ENCODE assay signal across 29 cellular contexts in the genomic region with DNA sequence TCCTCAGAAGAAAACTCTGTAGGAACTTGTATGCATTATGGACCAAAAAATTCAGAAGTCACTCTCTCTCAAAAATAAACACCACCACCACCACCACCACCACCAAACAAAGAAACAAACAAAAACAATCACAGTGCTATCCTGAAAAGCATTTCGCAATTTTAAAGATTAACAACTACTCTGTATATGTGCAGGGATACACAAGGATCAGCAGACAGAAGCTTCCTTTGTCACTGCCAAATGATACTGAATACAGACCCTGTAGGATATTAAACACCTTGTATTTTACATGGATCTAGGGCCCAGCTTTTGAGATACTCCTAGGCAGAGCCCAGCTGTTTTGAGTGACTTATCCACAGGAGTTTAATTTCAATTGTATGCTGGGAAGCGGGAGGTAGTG.
"Had no signal": no experiment of that assay in that cellular context is flagged by ENCODE, and none has a peak within 500 bp of the region (broad histone marks: within the 10 kb centered on the region; RNA-seq: fewer than 3 reads in every experiment).

No MANE protein-coding gene starts in this region.

- H3K27ac Mint-ChIP-seq: dendritic cell treated with granulocyte-macrophage colony-stimulating factor and Interleukin-4, amounts not matched to agents 40 ng/mL and 50 ng/mL, for 4 days; endodermal cell had no signal

- H3K9ac ChIP-seq: parathyroid adenoma had no signal

- H3K27ac ChIP-seq: colonic mucosa, epithelial cell of prostate, gastrocnemius medialis, lower lobe of right lung, parathyroid adenoma, prostate gland, right atrium auricular region, thoracic aorta, tibial nerve, upper lobe of right lung, uterus had no signal

- ATAC-seq: esophagus mucosa; gastrocnemius medialis; left ventricle myocardium superior; lower lobe of right lung; mucosa of descending colon; natural killer cell treated with Interleukin-12 subunit alpha and Interleukin-12 subunit beta and Interleukin-15 and Interleukin-18, amount 100 ng/mL, for 72 hours; sciatic nerve; stimulated activated memory B cell treated with anti-CD40 and anti-IgM and Interleukin-4, amounts not matched to agents 10 μg/mL and 1 μg/mL and 100 μg/mL, for 72 hours; stimulated activated naive CD8-positive, alpha-beta T cell treated with anti-CD3 and anti-CD28 coated beads, Interleukin-15, Interleukin-2, amounts not matched to agents 100 U/mL and 50 U/mL, for 24 hours; upper lobe of right lung had no signal

- H3K36me3 ChIP-seq: colonic mucosa, gastrocnemius medialis, lower lobe of right lung, prostate gland, right atrium auricular region, thoracic aorta, tibial nerve, upper lobe of right lung, uterus had no signal

- H3K27me3 ChIP-seq: colonic mucosa, gastrocnemius medialis, right atrium auricular region, tibial nerve, upper lobe of right lung, uterus had no signal

- FAIRE-seq: keratinocyte had no signal

- H3K9me3 ChIP-seq: colonic mucosa, gastrocnemius medialis, prostate gland, upper lobe of right lung, uterus had no signal

- H3K4me3 Mint-ChIP-seq: dendritic cell treated with granulocyte-macrophage colony-stimulating factor and Interleukin-4, amounts not matched to agents 40 ng/mL and 50 ng/mL, for 4 days; endodermal cell; natural killer cell treated with Interleukin-12 subunit alpha and Interleukin-12 subunit beta and Interleukin-15 and Interleukin-18, amount 100 ng/mL, for 72 hours; neural crest cell; stimulated activated memory B cell treated with anti-CD40 and anti-IgM and Interleukin-4, amounts not matched to agents 10 μg/mL and 1 μg/mL and 100 μg/mL, for 72 hours had no signal

- H3K4me3 ChIP-seq: colonic mucosa, gastrocnemius medialis, lower lobe of right lung, mucosa of descending colon, prostate gland, right atrium auricular region, thoracic aorta, tibial nerve, upper lobe of right lung, uterus had no signal

- DNase-seq: colonic mucosa; effector CD8-positive, alpha-beta T cell; endodermal cell; foreskin fibroblast; gastrocnemius medialis; head of caudate nucleus; left ventricle myocardium superior; lower lobe of right lung; mucosa of descending colon; naive B cell; stimulated activated CD4-positive, alpha-beta T cell treated with anti-CD3 and anti-CD28 coated beads, Interleukin-2, amount 100 ng/mL, for 24 hours; stimulated activated CD4-positive, alpha-beta T cell treated with anti-CD3 and anti-CD28 coated beads, Interleukin-4, amount 100 ng/mL, for 24 hours; stimulated activated naive CD8-positive, alpha-beta T cell treated with anti-CD3 and anti-CD28 coated beads, Interleukin-15, Interleukin-2, amounts not matched to agents 100 U/mL and 50 U/mL, for 24 hours; substantia nigra; upper lobe of right lung; uterus had no signal

- H2AFZ ChIP-seq: parathyroid adenoma had no signal

- H3K9me3 Mint-ChIP-seq: natural killer cell treated with Interleukin-12 subunit alpha and Interleukin-12 subunit beta and Interleukin-15 and Interleukin-18, amount 100 ng/mL, for 72 hours had no signal

- H3K4me1 ChIP-seq: colonic mucosa, lower lobe of right lung, parathyroid adenoma, prostate gland, upper lobe of right lung, uterus had no signal

- H3K27me3 Mint-ChIP-seq: dendritic cell treated with granulocyte-macrophage colony-stimulating factor and Interleukin-4, amounts not matched to agents 40 ng/mL and 50 ng/mL, for 4 days; naive B cell; natural killer cell treated with Interleukin-12 subunit alpha and Interleukin-12 subunit beta and Interleukin-15 and Interleukin-18, amount 100 ng/mL, for 72 hours; stimulated activated memory B cell treated with anti-CD40 and anti-IgM and Interleukin-4, amounts not matched to agents 10 μg/mL and 1 μg/mL and 100 μg/mL, for 72 hours had no signal
